ENCODE assay signal across 9 cellular contexts in the genomic region with DNA sequence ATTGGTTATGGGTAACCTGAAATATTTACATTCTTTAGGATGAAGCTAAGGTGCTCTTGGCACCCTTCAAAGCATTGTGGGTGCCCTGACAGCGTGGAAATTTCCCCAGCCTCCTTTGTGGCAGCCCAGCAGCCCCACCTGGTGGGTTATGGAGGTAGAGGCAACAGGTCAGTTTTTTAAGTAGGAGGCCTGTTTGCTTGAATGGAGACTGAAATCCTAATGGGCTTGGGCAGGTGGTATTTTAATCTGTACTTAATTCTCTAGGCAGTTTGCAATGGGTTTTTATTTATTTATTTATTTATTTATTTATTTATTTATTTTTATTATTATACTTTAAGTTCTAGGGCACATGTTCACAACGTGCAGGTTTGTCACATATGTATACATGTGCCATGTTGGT.
DNase-seq lines count a peak whose midpoint lies in the region; ATAC-seq, FAIRE-seq and TF ChIP-seq lines count a peak whose summit lies in the region.
"Had no signal": no experiment of that assay in that cellular context is flagged by ENCODE, and none has a peak within 500 bp of the region (broad histone marks: within the 10 kb centered on the region; RNA-seq: fewer than 3 reads in every experiment).

No MANE protein-coding gene starts in this region.

- peaks cover 3% of the 10 kb centered on the region for H3K9me3 Mint-ChIP-seq in T-helper 2 cell treated with Interferon-gamma antibody and Interleukin-4, amounts not matched to agents 5 μg/mL and 100 μg/mL, for 36 hours
- peaks cover 6% of the 10 kb centered on the region for H3K9me3 Mint-ChIP-seq in astrocyte (ENCODE audit: unreplicated experiment)

- H3K36me3 Mint-ChIP-seq in T-helper 2 cell treated with Interferon-gamma antibody and Interleukin-4, amounts not matched to agents 5 μg/mL and 100 μg/mL, for 36 hours (ENCODE audit: low read depth): no peaks in the 10 kb centered on the region
- no peaks in the 10 kb centered on the region for H3K36me3 Mint-ChIP-seq in astrocyte (ENCODE audit: low read depth, unreplicated experiment)

- CTCF ChIA-PET in A549 (lab: Yijun Ruan, JAX): interaction anchor here (1.1 to 1.5 kb wide), 4 partner anchors 8 to 1481 kb away, joined by 3 to 9 read pairs (median 4); no protein-coding TSS in a partner anchor

- no peaks in the 10 kb centered on the region for H4K20me1 ChIP-seq in astrocyte (ENCODE audit: insufficient read depth, low read length)

- H3K4me2 ChIP-seq in A549: no peak overlapping the region
- no peak overlapping the region for H3K4me2 ChIP-seq in astrocyte (ENCODE audit: low read length)

- POLR2A ChIA-PET in A549 (lab: Yijun Ruan, JAX): no interaction called here

- TF ChIP-seq CTCF in A549 (IDR thresholded peaks at IDR 0.05) (peak; percentile 62), astrocyte (IDR thresholded peaks at IDR 0.05; ENCODE audit: insufficient read depth, low read depth, low read length) (peak; percentile 55)

- H3K4me3 ChIP-seq in A549: no peak overlapping the region
- H3K4me3 ChIP-seq in astrocyte (ENCODE audit: insufficient read depth, low read depth, low read length): no peak overlapping the region

- H3K27ac Mint-ChIP-seq in T-helper 2 cell treated with Interferon-gamma antibody and Interleukin-4, amounts not matched to agents 5 μg/mL and 100 μg/mL, for 36 hours: no peak overlapping the region
- no peak overlapping the region for H3K27ac Mint-ChIP-seq in astrocyte (ENCODE audit: unreplicated experiment)

- H3K36me3 ChIP-seq in astrocyte (ENCODE audit: insufficient read depth, low read length): no peaks in the 10 kb centered on the region

- peaks cover 6% of the 10 kb centered on the region for H3K4me1 Mint-ChIP-seq in T-helper 2 cell treated with Interferon-gamma antibody and Interleukin-4, amounts not matched to agents 5 μg/mL and 100 μg/mL, for 36 hours (ENCODE audit: low read depth)
- H3K4me1 Mint-ChIP-seq in astrocyte (ENCODE audit: low read depth, unreplicated experiment): no peaks in the 10 kb centered on the region

- H3K9me3 ChIP-seq in A549 (no peaks in the 10 kb centered on the region), astrocyte (ENCODE audit: insufficient read depth, low read depth, low read length) (no peaks in the 10 kb centered on the region)

- H3K9ac ChIP-seq in astrocyte (ENCODE audit: low read length): no peak overlapping the region

- no peaks in the 10 kb centered on the region for H3K79me2 ChIP-seq in astrocyte (ENCODE audit: insufficient read depth, low read length)

- FAIRE-seq in A549 (lab: Jason Lieb, UNC) (no peak), astrocyte (lab: Jason Lieb, UNC) (no peak)
- FAIRE-seq: islet of Langerhans had no signal

- 52% methylated on average over 2 of the region's 2 CpGs for WGBS in A549 (ENCODE audit: missing lambda C conversion rate)

- peaks cover 3% of the 10 kb centered on the region for H3K27me3 Mint-ChIP-seq in T-helper 2 cell treated with Interferon-gamma antibody and Interleukin-4, amounts not matched to agents 5 μg/mL and 100 μg/mL, for 36 hours (ENCODE audit: low read depth)
- H3K27me3 Mint-ChIP-seq in astrocyte (ENCODE audit: low read depth, unreplicated experiment): no peaks in the 10 kb centered on the region

- H3K27me3 ChIP-seq in astrocyte (ENCODE audit: insufficient read depth, low read length): no peaks in the 10 kb centered on the region

- TF ChIP-seq POLR2A in A549 (IDR thresholded peaks at IDR 0.05; ENCODE audit: low read length): no peak

- H3K27ac ChIP-seq in A549 (no peak overlapping the region), astrocyte (ENCODE audit: low read depth, low read length) (no peak overlapping the region)

- no peak overlapping the region for H2AFZ ChIP-seq in astrocyte (ENCODE audit: low read depth, low read length)

- TF ChIP-seq EP300 in A549 (IDR thresholded peaks at IDR 0.05): no peak

- peak; percentile 72 to 79 for TF ChIP-seq RAD21 in A549 (conservative IDR thresholded peaks at IDR 0.05 in 1 of 2, IDR thresholded peaks at IDR 0.05 in 1 of 2)

- no peak overlapping the region for H3K4me3 Mint-ChIP-seq in T-helper 2 cell treated with Interferon-gamma antibody and Interleukin-4, amounts not matched to agents 5 μg/mL and 100 μg/mL, for 36 hours
- H3K4me3 Mint-ChIP-seq in astrocyte (ENCODE audit: unreplicated experiment): no peak overlapping the region

- peak; percentile 51 to 55 for DNase-seq in A549 (ENCODE audit: low read depth in 1 of 2, low spot score in 1 of 2)
- peak; percentile 76 for DNase-seq in HT-29 (ENCODE audit: low spot score)
- peak; percentile 55 for DNase-seq in T-helper 2 cell treated with Interferon-gamma antibody and Interleukin-4, amounts not matched to agents 5 μg/mL and 100 μg/mL, for 36 hours (ENCODE audit: low spot score)
- DNase-seq in astrocyte (ENCODE audit: low read depth): no peak
- peak; percentile 45 for DNase-seq in kidney tubule cell (ENCODE audit: low spot score)
- DNase-seq in stimulated activated CD8-positive, alpha-beta memory T cell treated with anti-CD3 and anti-CD28 coated beads, Interleukin-4, amount 100 ng/mL, for 1 hour (ENCODE audit: low read depth in 2 of 2, low spot score in 1 of 2): peak; percentile 5 to 27
- no peak for DNase-seq in pons (ENCODE audit: low spot score)

- ATAC-seq in A549 (peak; percentile 68 to 71; a peak in 3 of 6 replicates), GM18502 (IDR thresholded peaks at IDR 0.05; ENCODE audit: poor library complexity, unreplicated experiment) (peak; percentile 83)

- H3K4me1 ChIP-seq in A549 (no peaks in the 10 kb centered on the region), astrocyte (ENCODE audit: insufficient read depth, low read length) (peaks cover 4% of the 10 kb centered on the region)

TF ChIP-seq in A549, 52 proteins besides CTCF, POLR2A, EP300 and RAD21:
- no peak for TF ChIP-seq CHD4 (IDR thresholded peaks at IDR 0.05; ENCODE audit: borderline replicate concordance)
- peak; percentile 73 for TF ChIP-seq ZC3H11A (IDR thresholded peaks at IDR 0.05)
- TF ChIP-seq SMC3 (IDR thresholded peaks at IDR 0.05): peak; percentile 64

Comparison
In these comparisons a context has a peak if more than half of its experiments do, and no peak if none do; other contexts are left out.
1. DNase-seq: peak in A549 (2 of 2), HT-29 (single experiment), T-helper 2 cell treated with Interferon-gamma antibody and Interleukin-4, amounts not matched to agents 5 μg/mL and 100 μg/mL, for 36 hours (single experiment), kidney tubule cell (single experiment) and stimulated activated CD8-positive, alpha-beta memory T cell treated with anti-CD3 and anti-CD28 coated beads, Interleukin-4, amount 100 ng/mL, for 1 hour (2 of 2); none in astrocyte (single experiment) and pons (single experiment).